Comparison of ENCODE assay signal across 19 cellular contexts in the genomic region with DNA sequence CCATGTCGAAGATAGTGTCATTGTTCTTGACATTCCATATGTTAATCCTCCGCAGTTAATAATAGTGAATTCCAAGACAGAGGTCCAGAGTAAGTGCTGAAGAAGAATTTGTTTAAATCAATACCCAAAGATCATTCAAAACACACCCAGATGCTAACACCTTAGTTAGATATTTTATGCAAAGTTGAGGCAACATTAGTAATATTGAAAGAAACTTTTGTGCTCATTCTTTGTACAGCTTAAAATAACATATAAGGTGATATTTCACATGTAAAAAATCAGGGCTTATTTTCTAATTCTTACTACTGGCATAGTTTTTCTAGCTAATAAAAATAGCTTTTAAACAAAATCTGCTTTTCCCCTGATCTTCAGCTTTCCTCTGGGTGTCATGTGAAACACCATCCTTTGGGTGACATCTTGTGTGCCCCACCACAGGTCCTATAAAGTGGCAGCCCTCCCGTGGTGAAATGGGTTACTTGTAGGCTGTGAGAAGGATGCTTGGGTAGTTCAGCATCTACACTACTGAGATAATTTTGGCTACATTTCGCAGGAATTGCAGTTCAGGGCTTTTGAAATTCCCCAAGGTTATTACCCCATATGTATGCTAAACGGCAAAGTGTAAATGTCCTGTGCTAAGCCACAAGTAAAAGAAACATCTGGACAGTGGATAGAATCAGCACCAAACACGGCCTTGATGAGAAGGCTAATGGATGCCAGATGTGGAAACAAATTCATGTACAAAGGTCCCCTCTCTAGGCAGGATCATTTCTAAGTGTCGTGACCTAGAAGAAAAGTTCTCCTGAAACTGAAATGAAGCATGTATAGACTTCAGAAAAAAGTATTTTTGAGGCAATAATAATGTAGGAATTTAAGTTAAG.
DNase-seq lines count a peak whose midpoint lies in the region; ATAC-seq and TF ChIP-seq lines count a peak whose summit lies in the region.
"Had no signal": no experiment of that assay in that cellular context is flagged by ENCODE, and none has a peak within 500 bp of the region (broad histone marks: within the 10 kb centered on the region; RNA-seq: fewer than 3 reads in every experiment).

No MANE protein-coding gene starts in this region.

- TF ChIP-seq CTCF in GM12873 (IDR thresholded peaks at IDR 0.05; ENCODE audit: insufficient read depth, low read depth, low read length, missing control alignments): peak; percentile 9
- no peak for TF ChIP-seq CTCF in OCI-LY3 (IDR thresholded peaks at IDR 0.05; ENCODE audit: low read depth, low read length)

- ATAC-seq in GM18907 (IDR thresholded peaks at IDR 0.05; ENCODE audit: unreplicated experiment) (peak; percentile 47), HG02759 (IDR thresholded peaks at IDR 0.05; ENCODE audit: unreplicated experiment) (peak; percentile 73)
- ATAC-seq: activated T-helper 17 cell treated with anti-CD3 and anti-CD28 coated beads, Interleukin-2, amount 50 U/mL, for 72 hours had no signal

- peaks cover 8% of the 10 kb centered on the region for H3K4me1 ChIP-seq in OCI-LY3 (ENCODE audit: low read length)
- H3K4me1 ChIP-seq: vagina had no signal

- no peaks in the 10 kb centered on the region for H4K20me1 ChIP-seq in OCI-LY3 (ENCODE audit: insufficient read depth, low read length)

- no peak overlapping the region for H3K27ac ChIP-seq in OCI-LY3 (ENCODE audit: low read length)
- H3K27ac ChIP-seq: vagina had no signal

- no peaks in the 10 kb centered on the region for H3K9me3 ChIP-seq in OCI-LY3 (ENCODE audit: insufficient read depth, low read length)
- H3K9me3 ChIP-seq: vagina had no signal

- H3K36me3 ChIP-seq in OCI-LY3 (replicated peaks; ENCODE audit: low read depth, low read length): no peaks in the 10 kb centered on the region
- H3K36me3 ChIP-seq: vagina had no signal

- H3K9ac ChIP-seq in OCI-LY3 (ENCODE audit: low read length): no peak overlapping the region

- no peak overlapping the region for H3K4me3 ChIP-seq in OCI-LY3 (ENCODE audit: low read length)
- H3K4me3 ChIP-seq: vagina had no signal

- DNase-seq in NCI-H2171 treated with DMSO at 0.1 percent for 48 hours (lab: John Stamatoyannopoulos, UW) (no peak), islet precursor cell (no peak), cerebellar nuclear complex (lab: John Stamatoyannopoulos, UW) (no peak)
- no peak for DNase-seq in activated CD4-positive, alpha-beta T cell treated with anti-CD3 and anti-CD28 coated beads for 48 hours
- DNase-seq: ACHN; activated B cell treated with CpG ODN at 0.5 μM for 24 hours; caudate nucleus; CD4-positive, alpha-beta T cell; DND-41; effector memory CD4-positive, alpha-beta T cell; left cardiac atrium; NCI-H226; stimulated activated CD4-positive, alpha-beta T cell treated with anti-CD3 and anti-CD28 coated beads, Interleukin-2, amount 100 ng/mL, for 24 hours had no signal

- H3K27me3 ChIP-seq in OCI-LY3 (ENCODE audit: low read depth, low read length): no peaks in the 10 kb centered on the region
- H3K27me3 ChIP-seq: vagina had no signal

- H3K79me2 ChIP-seq in OCI-LY3 (ENCODE audit: low read length): no peaks in the 10 kb centered on the region

- no peak overlapping the region for H2AFZ ChIP-seq in OCI-LY3 (ENCODE audit: low read depth, low read length)

- H3K4me2 ChIP-seq in OCI-LY3 (ENCODE audit: low read length): peak overlapping the region; percentile 11; the same call in 1 of the 2 replicates
